Comparison of ENCODE assay signal across 8 cellular contexts in the genomic region with DNA sequence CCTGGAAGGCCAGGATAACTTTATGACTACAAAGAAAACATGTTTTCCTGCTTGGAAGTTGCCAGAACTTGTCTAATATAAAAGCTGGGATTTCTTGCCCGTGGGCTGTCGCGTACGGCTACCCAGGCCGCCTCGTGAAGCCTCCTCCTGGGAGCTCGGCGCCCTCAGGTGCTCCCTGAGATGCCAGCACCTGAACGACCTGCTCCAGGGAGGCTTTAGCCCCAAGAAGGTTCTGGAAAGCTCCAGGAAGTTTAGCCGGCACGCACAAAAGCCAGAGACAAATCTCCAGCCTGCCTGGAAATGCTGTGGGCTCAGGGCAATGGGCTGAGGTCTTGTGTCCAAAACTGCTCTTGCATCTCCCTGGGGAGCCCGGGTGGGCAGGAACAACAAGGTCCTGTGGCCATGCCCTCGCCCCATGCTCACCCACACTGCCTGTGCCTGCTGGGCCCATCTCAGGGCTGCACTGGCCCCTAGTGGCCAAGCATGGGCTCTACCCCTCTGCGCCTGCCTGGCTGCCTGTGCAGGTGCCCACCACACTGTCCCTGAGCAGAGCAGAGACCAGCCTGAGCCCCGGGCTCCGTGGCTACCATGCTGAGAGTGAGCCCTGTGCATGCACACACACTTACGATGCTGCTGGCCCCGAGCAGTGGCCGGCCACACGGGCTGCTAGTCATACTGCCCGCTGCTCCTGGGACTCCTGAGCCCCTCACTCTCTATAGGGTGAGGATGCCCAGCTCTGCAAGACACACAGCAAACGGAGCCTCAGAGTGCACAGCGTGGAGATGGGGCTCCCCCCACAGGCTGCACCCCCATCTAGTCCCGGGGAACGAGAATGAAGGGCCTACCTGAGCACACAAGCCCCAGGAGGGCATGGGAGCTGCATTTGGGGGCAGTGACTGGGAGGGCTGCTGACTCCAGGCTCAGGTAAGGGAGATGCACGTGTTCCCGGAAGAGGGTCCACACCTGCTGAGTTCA. TPM values are rescaled to one million over a fixed set of nuclear protein-coding genes. Genes with fewer than 3 reads are reported as not detected.
A peak's percentile ranks its signal among the peaks of the same experiment; 100 is the strongest.
DNase-seq lines count a peak whose midpoint lies in the region; ATAC-seq and TF ChIP-seq lines count a peak whose summit lies in the region.

No MANE protein-coding gene starts in this region.

- H3K36me3 Mint-ChIP-seq in activated T-cell treated with anti-CD3 and anti-CD28 coated beads, Interleukin-2, amount 50 U/mL, for 72 hours (ENCODE audit: insufficient read depth in 2 of 2) = no peaks in the 10 kb centered on the region

- peak in 1 of 3 donors; percentile 86 for TF ChIP-seq CTCF in omental fat pad (IDR thresholded peaks at IDR 0.05)
- TF ChIP-seq CTCF in tibial artery (IDR thresholded peaks at IDR 0.05) = peak; percentile 78 to 83

- H3K27me3 Mint-ChIP-seq in activated T-cell treated with anti-CD3 and anti-CD28 coated beads, Interleukin-2, amount 50 U/mL, for 72 hours (ENCODE audit: low read depth) = peaks cover 26% of the 10 kb centered on the region

- H3K9me3 ChIP-seq in tibial artery = no peaks in the 10 kb centered on the region

- no peak overlapping the region for H3K4me3 Mint-ChIP-seq in activated T-cell treated with anti-CD3 and anti-CD28 coated beads, Interleukin-2, amount 50 U/mL, for 72 hours

- peak; percentile 82 for ATAC-seq in HG03280 (IDR thresholded peaks at IDR 0.05; ENCODE audit: unreplicated experiment)
- peak; percentile 90 to 94 for ATAC-seq in activated T-cell treated with anti-CD3 and anti-CD28 coated beads, Interleukin-2, amount 50 U/mL, for 72 hours (replicated peaks in 1 of 2)
- peak; percentile 62 for ATAC-seq in omental fat pad (ENCODE audit: low FRiP score)
- ATAC-seq in GM19328 (IDR thresholded peaks at IDR 0.05; ENCODE audit: unreplicated experiment) = no peak

- H3K27ac ChIP-seq in tibial artery = no peak overlapping the region

- peaks cover 0 to 45% of the 10 kb centered on the region in 2 donors for H3K27me3 ChIP-seq in tibial artery

- no peaks in the 10 kb centered on the region for H3K9me3 Mint-ChIP-seq in activated T-cell treated with anti-CD3 and anti-CD28 coated beads, Interleukin-2, amount 50 U/mL, for 72 hours

- H3K4me1 ChIP-seq in tibial artery = peaks cover 0 to 27% (median 23%) of the 10 kb centered on the region in 4 donors

- H3K4me1 Mint-ChIP-seq in activated T-cell treated with anti-CD3 and anti-CD28 coated beads, Interleukin-2, amount 50 U/mL, for 72 hours (ENCODE audit: low read depth) = peaks cover 16% of the 10 kb centered on the region

- no peaks in the 10 kb centered on the region for H3K36me3 ChIP-seq in tibial artery

- DNase-seq in GM03348 (ENCODE audit: low spot score) (peak; percentile 94), RKO (ENCODE audit: low spot score) (peak; percentile 73), fibroblast of peridontal ligament (ENCODE audit: extremely low read depth) (peak; percentile 49), omental fat pad (ENCODE audit: low spot score) (no peak), tibial artery (peak; percentile 58 to 80)
- DNase-seq in activated T-cell treated with anti-CD3 and anti-CD28 coated beads, Interleukin-2, amount 50 U/mL, for 72 hours = peak; percentile 77 to 82

- H3K4me3 ChIP-seq in tibial artery = no peak overlapping the region

- H3K27ac Mint-ChIP-seq in activated T-cell treated with anti-CD3 and anti-CD28 coated beads, Interleukin-2, amount 50 U/mL, for 72 hours = no peak overlapping the region

- intact Hi-C loops in tibial artery (cut with DNase I; ENCODE audit: low total_unique reads) = loop anchor here (5.0 to 10.0 kb wide), 2 partner anchors 175 to 417 kb away; no protein-coding TSS in a partner anchor

RNA-seq across cellular contexts. Expression of a gene that starts 4.9 kb away (rescaled TPM):
- total RNA-seq in activated T-cell treated with anti-CD3 and anti-CD28 coated beads, Interleukin-2, amount 50 U/mL, for 72 hours = 1 to 10 TPM in 1 of 2 donors, under 1 TPM in 1; 0.83 to 1.3 TPM
- 1 to 10 TPM; 1.3 to 5.9 (median 2.7) TPM for total RNA-seq in omental fat pad
